ENCODE assay signal across 8 cellular contexts in genomic region chr6:137736048-137736846, GRCh38.
DNase-seq lines count a peak whose midpoint lies in the region; ATAC-seq, FAIRE-seq and TF ChIP-seq lines count a peak whose summit lies in the region.

No MANE protein-coding gene starts in this region.

- no peak for TF ChIP-seq POLR2A in GM12891 (IDR thresholded peaks at IDR 0.05; ENCODE audit: low read depth, low read length)

- H3K27me3 Mint-ChIP-seq in activated CD8-positive, alpha-beta T cell treated with anti-CD3 and anti-CD28 coated beads, Interleukin-2, amount 10 ng/mL, durations not matched to agents 7 days and 5 days (ENCODE audit: low read depth): peaks cover 5% of the 10 kb centered on the region

- peaks cover 17% of the 10 kb centered on the region for H3K4me1 Mint-ChIP-seq in activated CD8-positive, alpha-beta T cell treated with anti-CD3 and anti-CD28 coated beads, Interleukin-2, amount 10 ng/mL, durations not matched to agents 7 days and 5 days (ENCODE audit: low read depth)

- no peak overlapping the region for H3K27ac Mint-ChIP-seq in activated CD8-positive, alpha-beta T cell treated with anti-CD3 and anti-CD28 coated beads, Interleukin-2, amount 10 ng/mL, durations not matched to agents 7 days and 5 days

- peak; percentile 48 for ATAC-seq in GM19372 (IDR thresholded peaks at IDR 0.05; ENCODE audit: low read depth, unreplicated experiment)
- ATAC-seq in HG03108 (IDR thresholded peaks at IDR 0.05; ENCODE audit: unreplicated experiment): peak; percentile 90
- peak; percentile 74 for ATAC-seq in activated CD8-positive, alpha-beta T cell treated with anti-CD3 and anti-CD28 coated beads, Interleukin-2, amount 10 ng/mL, durations not matched to agents 7 days and 5 days
- no peak for ATAC-seq in HG02973 (IDR thresholded peaks at IDR 0.05; ENCODE audit: unreplicated experiment)

- POLR2A ChIA-PET in activated CD8-positive, alpha-beta T cell treated with anti-CD3 and anti-CD28 coated beads, Interleukin-2, amount 10 ng/mL, durations not matched to agents 7 days and 5 days (lab: Charles Lee): interaction anchor here (1.0 kb wide), 2 partner anchors 9 to 20 kb away, joined by 4 to 5 read pairs; no protein-coding TSS in a partner anchor
- POLR2A ChIA-PET in HEK293T (lab: Yijun Ruan, JAX): no interaction called here

- H3K9me3 Mint-ChIP-seq in activated CD8-positive, alpha-beta T cell treated with anti-CD3 and anti-CD28 coated beads, Interleukin-2, amount 10 ng/mL, durations not matched to agents 7 days and 5 days (ENCODE audit: insufficient read depth): no peaks in the 10 kb centered on the region

- peak; percentile 91 for FAIRE-seq in GM12891 (lab: Jason Lieb, UNC)

- H3K36me3 Mint-ChIP-seq in activated CD8-positive, alpha-beta T cell treated with anti-CD3 and anti-CD28 coated beads, Interleukin-2, amount 10 ng/mL, durations not matched to agents 7 days and 5 days (ENCODE audit: low read depth): no peaks in the 10 kb centered on the region

- H3K4me3 Mint-ChIP-seq in activated CD8-positive, alpha-beta T cell treated with anti-CD3 and anti-CD28 coated beads, Interleukin-2, amount 10 ng/mL, durations not matched to agents 7 days and 5 days: no peak overlapping the region

- CTCF ChIA-PET in activated CD8-positive, alpha-beta T cell treated with anti-CD3 and anti-CD28 coated beads, Interleukin-2, amount 10 ng/mL, durations not matched to agents 7 days and 5 days (lab: Charles Lee): interaction anchor here (0.8 to 1.3 kb wide), 6 partner anchors 20 to 239 kb away, joined by 3 to 5 read pairs (median 4); no protein-coding TSS in a partner anchor
- CTCF ChIA-PET in HEK293T (lab: Yijun Ruan, JAX): no interaction called here

- peak; percentile 22 for DNase-seq in GM12891 (ENCODE audit: insufficient read length, low spot score)
- peak; percentile 29 for DNase-seq in activated CD8-positive, alpha-beta T cell treated with anti-CD3 and anti-CD28 coated beads, Interleukin-2, amount 10 ng/mL, durations not matched to agents 7 days and 5 days
- DNase-seq in amniotic stem cell (lab: John Stamatoyannopoulos, UW): no peak
- DNase-seq in GM03348 (ENCODE audit: low spot score): no peak
- DNase-seq in HEK293T (ENCODE audit: extremely low spot score): no peak

TF ChIP-seq in GM12891, 5 proteins besides CTCF, POLR2A, EP300 and RAD21:
- TF ChIP-seq POU2F2 (IDR thresholded peaks at IDR 0.05; ENCODE audit: low read depth, low read length): no peak
- TF ChIP-seq SPI1 (IDR thresholded peaks at IDR 0.05; ENCODE audit: low read depth, low read length): no peak
- no peak for TF ChIP-seq TAF1 (IDR thresholded peaks at IDR 0.05; ENCODE audit: low read depth, low read length)
- no peak for TF ChIP-seq POLR2AphosphoS5 (IDR thresholded peaks at IDR 0.05; ENCODE audit: low read depth, low read length)
- TF ChIP-seq PAX5 (IDR thresholded peaks at IDR 0.05; ENCODE audit: insufficient read depth, low read length, severe bottlenecking): no peak

TF ChIP-seq in HEK293T, 16 proteins besides CTCF, POLR2A, EP300 and RAD21:
- TF ChIP-seq SP1 (IDR thresholded peaks at IDR 0.05): no peak
- TF ChIP-seq L3MBTL2 (conservative IDR thresholded peaks at IDR 0.05): no peak
- no peak for TF ChIP-seq PKNOX1 (IDR thresholded peaks at IDR 0.05)
- TF ChIP-seq ELF4 (IDR thresholded peaks at IDR 0.05): no peak
- TF ChIP-seq FOXM1 (IDR thresholded peaks at IDR 0.05; ENCODE audit: borderline replicate concordance): no peak
- no peak for TF ChIP-seq BHLHE40 (IDR thresholded peaks at IDR 0.05; ENCODE audit: borderline replicate concordance)
- TF ChIP-seq HDGF (IDR thresholded peaks at IDR 0.05; ENCODE audit: borderline replicate concordance): no peak
- TF ChIP-seq FOXA1 (IDR thresholded peaks at IDR 0.05): no peak
- no peak for TF ChIP-seq NFRKB (IDR thresholded peaks at IDR 0.05)
- TF ChIP-seq LEF1 (IDR thresholded peaks at IDR 0.05; ENCODE audit: borderline replicate concordance): no peak
- TF ChIP-seq CTBP1 (IDR thresholded peaks at IDR 0.05; ENCODE audit: borderline replicate concordance): no peak
- no peak for TF ChIP-seq FOXK2 (IDR thresholded peaks at IDR 0.05)
- TF ChIP-seq ZNF384 (IDR thresholded peaks at IDR 0.05): no peak
- no peak for TF ChIP-seq TARDBP (IDR thresholded peaks at IDR 0.05)
- TF ChIP-seq ARNT (IDR thresholded peaks at IDR 0.05): no peak
- TF ChIP-seq SUZ12 (IDR thresholded peaks at IDR 0.05): no peak

Comparison
In these comparisons a context has a peak if more than half of its experiments do, and no peak if none do; other contexts are left out.
1. DNase-seq: peak in GM12891 (single experiment) and activated CD8-positive, alpha-beta T cell treated with anti-CD3 and anti-CD28 coated beads, Interleukin-2, amount 10 ng/mL, durations not matched to agents 7 days and 5 days (single experiment); none in amniotic stem cell (single experiment), GM03348 (single experiment) and HEK293T (single experiment).